In genomic region chr4:17576932-17577659, GRCh38 we compare ENCODE assay signal across 1 cellular context.
TF ChIP-seq lines count a peak whose summit lies in the region.

TSS of gene LAP3 (plus strand) at chr4:17577198. CDS start at chr4:17577466, 268 bp downstream.

TF ChIP-seq in HepG2, 621 proteins besides CTCF, POLR2A, EP300 and RAD21 (continued from another document and continues in another):
- TF ChIP-seq ZNF318 (CRISPR knock-in tag; IDR thresholded peaks at IDR 0.05), result no peak
- no peak for TF ChIP-seq PTBP1 (IDR thresholded peaks at IDR 0.05; ENCODE audit: low read depth, low read length, poor library complexity, severe bottlenecking)
- TF ChIP-seq TCF7L2 (IDR thresholded peaks at IDR 0.05; ENCODE audit: low read depth, low read length), result no peak
- no peak; the same call in 1 of the 2 replicates for TF ChIP-seq CHCHD3 (CRISPR knock-in tag; IDR thresholded peaks at IDR 0.05)
- no peak; the same call in 1 of the 2 replicates for TF ChIP-seq NCOR1 (IDR thresholded peaks at IDR 0.05; ENCODE audit: borderline replicate concordance, low read length)
- peak; percentile 86 for TF ChIP-seq GMEB2 (CRISPR knock-in tag; IDR thresholded peaks at IDR 0.05; ENCODE audit: low read depth)
- no peak for TF ChIP-seq JDP2 (CRISPR knock-in tag; IDR thresholded peaks at IDR 0.05; ENCODE audit: borderline replicate concordance)
- TF ChIP-seq ZNF296 (CRISPR knock-in tag; conservative IDR thresholded peaks at IDR 0.05), result no peak
- TF ChIP-seq ZBTB38 (CRISPR knock-in tag; IDR thresholded peaks at IDR 0.05), result peak; percentile 75; the same call in 1 of the 2 replicates
- TF ChIP-seq PAX8 (CRISPR knock-in tag; IDR thresholded peaks at IDR 0.05; ENCODE audit: borderline replicate concordance), result no peak
- TF ChIP-seq BCL6 (CRISPR knock-in tag; IDR thresholded peaks at IDR 0.05), result peak; percentile 31
- no peak for TF ChIP-seq NFE2L1 (CRISPR knock-in tag; IDR thresholded peaks at IDR 0.05; ENCODE audit: borderline replicate concordance)
- no peak for TF ChIP-seq ZNF230 (CRISPR knock-in tag; IDR thresholded peaks at IDR 0.05)
- peak; percentile 77 for TF ChIP-seq HOXD1 (CRISPR knock-in tag; IDR thresholded peaks at IDR 0.05)
- TF ChIP-seq ZNF891 (CRISPR knock-in tag; IDR thresholded peaks at IDR 0.05), result peak; percentile 62
- no peak for TF ChIP-seq ZBTB21 (CRISPR knock-in tag; IDR thresholded peaks at IDR 0.05)
- TF ChIP-seq NR2F1 (CRISPR knock-in tag; IDR thresholded peaks at IDR 0.05), result no peak
- no peak for TF ChIP-seq THAP9 (CRISPR knock-in tag; IDR thresholded peaks at IDR 0.05; ENCODE audit: borderline replicate concordance)
- peak; percentile 88; the same call in 1 of the 2 replicates for TF ChIP-seq MEIS2 (CRISPR knock-in tag; IDR thresholded peaks at IDR 0.05)
- TF ChIP-seq REPIN1 (CRISPR knock-in tag; IDR thresholded peaks at IDR 0.05; ENCODE audit: borderline replicate concordance, low read depth), result peak; percentile 90
- TF ChIP-seq IKZF1 (IDR thresholded peaks at IDR 0.05), result no peak
- no peak for TF ChIP-seq SRSF9 (IDR thresholded peaks at IDR 0.05; ENCODE audit: borderline replicate concordance, insufficient read depth, low read depth, low read length, poor library complexity, severe bottlenecking)
- peak; percentile 62; the same call in 1 of the 2 replicates for TF ChIP-seq BRF2 (CRISPR knock-in tag; IDR thresholded peaks at IDR 0.05)
- 0 out of 2 replicates have a peak, but pooled peaks have one; percentile 8 for TF ChIP-seq HOMEZ (CRISPR knock-in tag; IDR thresholded peaks at IDR 0.05; ENCODE audit: low read depth)
- TF ChIP-seq GLMP (CRISPR knock-in tag; IDR thresholded peaks at IDR 0.05; ENCODE audit: borderline replicate concordance), result no peak
- TF ChIP-seq ZSCAN12 (CRISPR knock-in tag; IDR thresholded peaks at IDR 0.05), result peak; percentile 85
- TF ChIP-seq ZNF816 (CRISPR knock-in tag; IDR thresholded peaks at IDR 0.05; ENCODE audit: borderline replicate concordance), result no peak
- TF ChIP-seq MXI1 (IDR thresholded peaks at IDR 0.05; ENCODE audit: borderline replicate concordance, low read depth, low read length), result peak; percentile 95; the same call in 2 of the 3 replicates
- peak; percentile 53; the same call in 1 of the 2 replicates for TF ChIP-seq STAT6 (CRISPR knock-in tag; IDR thresholded peaks at IDR 0.05; ENCODE audit: borderline replicate concordance)
- peak; percentile 6; the same call in 1 of the 2 replicates for TF ChIP-seq TERF1 (CRISPR knock-in tag; IDR thresholded peaks at IDR 0.05)
